In the genomic region with DNA sequence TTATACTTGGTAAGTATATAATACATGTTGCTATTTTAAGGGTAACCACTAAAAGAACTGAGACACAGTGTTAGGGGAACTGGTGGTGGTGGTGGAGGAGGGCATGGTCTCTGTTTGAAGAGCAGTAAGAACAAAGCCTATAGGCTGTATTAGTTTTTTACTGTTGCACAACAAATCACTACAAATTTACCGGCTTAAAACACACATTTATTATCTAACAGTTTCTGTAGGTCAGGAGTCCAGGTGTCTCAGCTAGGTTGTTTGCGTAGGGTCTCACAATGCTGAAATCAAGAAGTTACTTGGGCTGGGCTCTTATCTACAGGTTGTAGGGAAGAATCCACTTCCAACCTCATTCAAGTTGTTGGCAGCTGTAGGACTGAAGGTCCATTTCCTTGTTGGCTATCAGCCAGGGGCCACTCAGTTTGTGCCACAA, we compare ENCODE assay signal across 15 cellular contexts. TPM values are rescaled to one million over a fixed set of nuclear protein-coding genes. Genes with fewer than 3 reads are reported as not detected.
DNase-seq lines count a peak whose midpoint lies in the region; ATAC-seq, FAIRE-seq and TF ChIP-seq lines count a peak whose summit lies in the region.
"Had no signal": no experiment of that assay in that cellular context is flagged by ENCODE, and none has a peak within 500 bp of the region (broad histone marks: within the 10 kb centered on the region; RNA-seq: fewer than 3 reads in every experiment).

No MANE protein-coding gene starts in this region.

- FAIRE-seq in pancreas (lab: Jason Lieb, UNC): no peak
- FAIRE-seq: A204.1 had no signal

- H3K36me3 ChIP-seq in Peyer's patch (no peaks in the 10 kb centered on the region), pancreas (no peaks in the 10 kb centered on the region), SK-N-SH (replicated peaks in 1 of 2; ENCODE audit: control insufficient read depth in 1 of 2, insufficient read depth in 2 of 2, low read length in 1 of 2) (no peaks in the 10 kb centered on the region)
- H3K36me3 ChIP-seq: suprapubic skin had no signal

- no peak for TF ChIP-seq RAD21 in SK-N-SH (IDR thresholded peaks at IDR 0.05; ENCODE audit: low read length)

- in situ Hi-C loops in KBM-7 (cut with MboI; ENCODE audit: low pct_unique_long_range_greater_than_20kb, low sequenced_read_pairs): no loop called here

- no peak for TF ChIP-seq POLR2A in Peyer's patch (IDR thresholded peaks at IDR 0.05)

- H3K9ac ChIP-seq in SK-N-SH: no peak overlapping the region

- intact Hi-C loops in pancreas (cut with DNase I): no loop called here

- H4K20me1 ChIP-seq in SK-N-SH (ENCODE audit: insufficient read depth): no peaks in the 10 kb centered on the region

- H3K4me3 ChIP-seq in Peyer's patch (no peak overlapping the region), pancreas (no peak overlapping the region), SK-N-SH (ENCODE audit: low read depth in 2 of 2, low read length in 1 of 2) (no peak overlapping the region)
- H3K4me3 ChIP-seq: suprapubic skin had no signal

- no peaks in the 10 kb centered on the region for H3F3A ChIP-seq in SK-N-SH (replicated peaks; ENCODE audit: insufficient read depth)

- H3K4me1 ChIP-seq in Peyer's patch (peaks cover 0 to 10% (median 0%) of the 10 kb centered on the region in 4 donors), pancreas (peaks cover 0 to 6% (median 0%) of the 10 kb centered on the region in 3 donors), SK-N-SH (ENCODE audit: control insufficient read depth in 1 of 2, insufficient read depth in 2 of 2, low read depth in 1 of 2, low read length in 1 of 2) (no peaks in the 10 kb centered on the region)

- POLR2A ChIA-PET in SK-N-SH (lab: Yijun Ruan, JAX): no interaction called here

- no peak overlapping the region for H3K4me2 ChIP-seq in SK-N-SH

- H3K27me3 ChIP-seq in Peyer's patch (no peaks in the 10 kb centered on the region), pancreas (no peaks in the 10 kb centered on the region), SK-N-SH (ENCODE audit: insufficient read depth) (no peaks in the 10 kb centered on the region)
- H3K27me3 ChIP-seq: suprapubic skin had no signal

- CTCF ChIA-PET in SK-N-SH (lab: Yijun Ruan, JAX): no interaction called here

- TF ChIP-seq EP300 in SK-N-SH (IDR thresholded peaks at IDR 0.05; ENCODE audit: borderline replicate concordance in 1 of 2, low read depth in 1 of 2, low read length in 1 of 2): no peak

- H2AFZ ChIP-seq in SK-N-SH (ENCODE audit: low read depth): no peak overlapping the region

- H3K9me3 ChIP-seq in Peyer's patch (no peaks in the 10 kb centered on the region), pancreas (no peaks in the 10 kb centered on the region), SK-N-SH (no peaks in the 10 kb centered on the region)
- H3K9me3 ChIP-seq: suprapubic skin had no signal

- TF ChIP-seq CTCF in Peyer's patch (IDR thresholded peaks at IDR 0.05): no peak
- no peak for TF ChIP-seq CTCF in pancreas (IDR thresholded peaks at IDR 0.05)
- no peak for TF ChIP-seq CTCF in SK-N-SH (IDR thresholded peaks at IDR 0.05)

- H3K79me2 ChIP-seq in SK-N-SH (ENCODE audit: insufficient read depth): peaks cover 3% of the 10 kb centered on the region; the same call in 1 of the 2 replicates

- WGBS in pancreas, 2 donors: 39 to 63% methylated on average over 2 of the region's 2 CpGs
- WGBS in SK-N-SH (ENCODE audit: low lambda C conversion rate): 29% methylated on average over 2 of the region's 2 CpGs

- peak; percentile 22 for DNase-seq in NCI-H2029 (lab: John Stamatoyannopoulos, UW)
- no peak for DNase-seq in NCI-H2029 treated with DMSO at 0.1 percent for 48 hours (lab: John Stamatoyannopoulos, UW)
- DNase-seq in Peyer's patch: peak in 2 of 3 donors; percentile 49 to 67
- DNase-seq in pancreas: peak in 4 of 6 donors; percentile 6 to 27 (median 10)
- DNase-seq in KBM-7: no peak
- no peak for DNase-seq in SK-N-SH
- no peak for DNase-seq in DMS114 treated with DMSO at 0.1 percent for 48 hours (lab: John Stamatoyannopoulos, UW; ENCODE audit: unreplicated experiment)
- DNase-seq: activated CD8-positive, alpha-beta memory T cell treated with anti-CD3 and anti-CD28 coated beads for 24 hours; CD8-positive, alpha-beta memory T cell; effector CD4-positive, alpha-beta T cell; NCI-H1930 had no signal

- H3K9me2 ChIP-seq in SK-N-SH: no peaks in the 10 kb centered on the region

- H3K27ac ChIP-seq in Peyer's patch (no peak overlapping the region), pancreas (no peak overlapping the region), SK-N-SH (ENCODE audit: low read depth in 2 of 2, low read length in 1 of 2) (no peak overlapping the region)
- H3K27ac ChIP-seq: suprapubic skin had no signal

- ATAC-seq in HG02759 (IDR thresholded peaks at IDR 0.05; ENCODE audit: unreplicated experiment): peak; percentile 75
- ATAC-seq in pancreas: peak in 3 of 4 donors; percentile 53 to 57 (median 55)
- ATAC-seq: SK-N-SH treated with all-trans-retinoic acid at 6 μM for 48 hours had no signal

TF ChIP-seq in SK-N-SH, 30 proteins besides CTCF, POLR2A, EP300 and RAD21 (continues in another document):
- TF ChIP-seq NFIC (IDR thresholded peaks at IDR 0.05; ENCODE audit: borderline replicate concordance) (no peak), POLR2AphosphoS5 (IDR thresholded peaks at IDR 0.05; ENCODE audit: low read depth, low read length) (no peak), EZH2phosphoT487 (IDR thresholded peaks at IDR 0.05; ENCODE audit: borderline replicate concordance, low read depth) (no peak), TAF1 (IDR thresholded peaks at IDR 0.05; ENCODE audit: borderline replicate concordance, low read depth, low read length) (no peak), SIN3A (IDR thresholded peaks at IDR 0.05; ENCODE audit: borderline replicate concordance, low read depth, low read length) (no peak), TEAD4 (IDR thresholded peaks at IDR 0.05; ENCODE audit: borderline replicate concordance, insufficient read depth) (no peak), RFX5 (IDR thresholded peaks at IDR 0.05; ENCODE audit: low read length) (no peak), MXI1 (IDR thresholded peaks at IDR 0.05; ENCODE audit: low read depth, low read length) (no peak), MEF2A (IDR thresholded peaks at IDR 0.05; ENCODE audit: borderline replicate concordance, low read depth) (no peak)
- TF ChIP-seq, protein P1, sequence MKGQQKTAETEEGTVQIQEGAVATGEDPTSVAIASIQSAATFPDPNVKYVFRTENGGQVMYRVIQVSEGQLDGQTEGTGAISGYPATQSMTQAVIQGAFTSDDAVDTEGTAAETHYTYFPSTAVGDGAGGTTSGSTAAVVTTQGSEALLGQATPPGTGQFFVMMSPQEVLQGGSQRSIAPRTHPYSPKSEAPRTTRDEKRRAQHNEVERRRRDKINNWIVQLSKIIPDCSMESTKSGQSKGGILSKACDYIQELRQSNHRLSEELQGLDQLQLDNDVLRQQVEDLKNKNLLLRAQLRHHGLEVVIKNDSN (IDR thresholded peaks at IDR 0.05; ENCODE audit: borderline replicate concordance, low read depth): no peak
- TF ChIP-seq, protein P2, sequence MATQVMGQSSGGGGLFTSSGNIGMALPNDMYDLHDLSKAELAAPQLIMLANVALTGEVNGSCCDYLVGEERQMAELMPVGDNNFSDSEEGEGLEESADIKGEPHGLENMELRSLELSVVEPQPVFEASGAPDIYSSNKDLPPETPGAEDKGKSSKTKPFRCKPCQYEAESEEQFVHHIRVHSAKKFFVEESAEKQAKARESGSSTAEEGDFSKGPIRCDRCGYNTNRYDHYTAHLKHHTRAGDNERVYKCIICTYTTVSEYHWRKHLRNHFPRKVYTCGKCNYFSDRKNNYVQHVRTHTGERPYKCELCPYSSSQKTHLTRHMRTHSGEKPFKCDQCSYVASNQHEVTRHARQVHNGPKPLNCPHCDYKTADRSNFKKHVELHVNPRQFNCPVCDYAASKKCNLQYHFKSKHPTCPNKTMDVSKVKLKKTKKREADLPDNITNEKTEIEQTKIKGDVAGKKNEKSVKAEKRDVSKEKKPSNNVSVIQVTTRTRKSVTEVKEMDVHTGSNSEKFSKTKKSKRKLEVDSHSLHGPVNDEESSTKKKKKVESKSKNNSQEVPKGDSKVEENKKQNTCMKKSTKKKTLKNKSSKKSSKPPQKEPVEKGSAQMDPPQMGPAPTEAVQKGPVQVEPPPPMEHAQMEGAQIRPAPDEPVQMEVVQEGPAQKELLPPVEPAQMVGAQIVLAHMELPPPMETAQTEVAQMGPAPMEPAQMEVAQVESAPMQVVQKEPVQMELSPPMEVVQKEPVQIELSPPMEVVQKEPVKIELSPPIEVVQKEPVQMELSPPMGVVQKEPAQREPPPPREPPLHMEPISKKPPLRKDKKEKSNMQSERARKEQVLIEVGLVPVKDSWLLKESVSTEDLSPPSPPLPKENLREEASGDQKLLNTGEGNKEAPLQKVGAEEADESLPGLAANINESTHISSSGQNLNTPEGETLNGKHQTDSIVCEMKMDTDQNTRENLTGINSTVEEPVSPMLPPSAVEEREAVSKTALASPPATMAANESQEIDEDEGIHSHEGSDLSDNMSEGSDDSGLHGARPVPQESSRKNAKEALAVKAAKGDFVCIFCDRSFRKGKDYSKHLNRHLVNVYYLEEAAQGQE (IDR thresholded peaks at IDR 0.05; ENCODE audit: low read depth, low read length): no peak
- TF ChIP-seq, protein P3, sequence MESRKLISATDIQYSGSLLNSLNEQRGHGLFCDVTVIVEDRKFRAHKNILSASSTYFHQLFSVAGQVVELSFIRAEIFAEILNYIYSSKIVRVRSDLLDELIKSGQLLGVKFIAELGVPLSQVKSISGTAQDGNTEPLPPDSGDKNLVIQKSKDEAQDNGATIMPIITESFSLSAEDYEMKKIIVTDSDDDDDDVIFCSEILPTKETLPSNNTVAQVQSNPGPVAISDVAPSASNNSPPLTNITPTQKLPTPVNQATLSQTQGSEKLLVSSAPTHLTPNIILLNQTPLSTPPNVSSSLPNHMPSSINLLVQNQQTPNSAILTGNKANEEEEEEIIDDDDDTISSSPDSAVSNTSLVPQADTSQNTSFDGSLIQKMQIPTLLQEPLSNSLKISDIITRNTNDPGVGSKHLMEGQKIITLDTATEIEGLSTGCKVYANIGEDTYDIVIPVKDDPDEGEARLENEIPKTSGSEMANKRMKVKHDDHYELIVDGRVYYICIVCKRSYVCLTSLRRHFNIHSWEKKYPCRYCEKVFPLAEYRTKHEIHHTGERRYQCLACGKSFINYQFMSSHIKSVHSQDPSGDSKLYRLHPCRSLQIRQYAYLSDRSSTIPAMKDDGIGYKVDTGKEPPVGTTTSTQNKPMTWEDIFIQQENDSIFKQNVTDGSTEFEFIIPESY (IDR thresholded peaks at IDR 0.05; ENCODE audit: borderline replicate concordance, low read depth): no peak
- TF ChIP-seq, protein P4, sequence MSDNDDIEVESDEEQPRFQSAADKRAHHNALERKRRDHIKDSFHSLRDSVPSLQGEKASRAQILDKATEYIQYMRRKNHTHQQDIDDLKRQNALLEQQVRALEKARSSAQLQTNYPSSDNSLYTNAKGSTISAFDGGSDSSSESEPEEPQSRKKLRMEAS (IDR thresholded peaks at IDR 0.05; ENCODE audit: low read depth): no peak

RNA-seq across cellular contexts. Expression of a gene that starts 52.6 kb away (rescaled TPM):
- 100 to 1,000 TPM in 1 of 4 donors, 10 to 100 TPM in 3; 46.9 to 123 (median 78.8) TPM for total RNA-seq in Peyer's patch
- total RNA-seq in pancreas: 10 to 100 TPM; 21.7 to 42.5 (median 25.5) TPM
- 1 to 10 TPM; 4.7 to 6.6 TPM for polyA plus RNA-seq in pancreas
- polyA plus RNA-seq in SK-N-SH (2012; rRNA removed): 7.0 and 9.8 TPM in 2 replicates
- polyA plus RNA-seq in SK-N-SH (2012; cell fraction: cytosol; rRNA removed): 10.1 and 12.9 TPM in 2 replicates
- 3.8 and 6.3 TPM in 2 replicates for polyA plus RNA-seq in SK-N-SH (2012; cell fraction: nucleus; rRNA removed)

Comparison
In these comparisons a context has a peak if more than half of its experiments do, and no peak if none do; other contexts are left out.
1. DNase-seq: peak in NCI-H2029 (single experiment), Peyer's patch (2 of 3) and pancreas (4 of 6); none in NCI-H2029 treated with DMSO at 0.1 percent for 48 hours (single experiment), KBM-7 (single experiment), SK-N-SH (single experiment) and DMS114 treated with DMSO at 0.1 percent for 48 hours (single experiment).